12 cellular contexts compared by ENCODE assay signal in the genomic region with DNA sequence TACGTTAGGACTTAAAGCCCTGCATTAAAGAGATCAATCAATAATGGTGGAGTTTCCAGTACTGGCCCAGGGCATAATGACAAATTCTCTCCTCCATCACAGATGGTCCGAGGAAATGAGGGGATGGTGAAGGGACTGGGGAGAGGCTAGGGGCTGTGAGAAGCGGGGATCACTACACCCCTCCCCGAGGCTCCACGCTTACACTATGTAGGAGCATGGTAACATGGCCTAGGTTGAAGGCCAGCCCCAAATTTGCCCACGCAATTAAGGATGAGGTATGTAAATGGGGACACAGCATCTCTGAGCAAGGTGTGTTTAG. TPM values are rescaled to one million over a fixed set of nuclear protein-coding genes. Genes with fewer than 3 reads are reported as not detected.
DNase-seq lines count a peak whose midpoint lies in the region; ATAC-seq, FAIRE-seq and TF ChIP-seq lines count a peak whose summit lies in the region.
"Had no signal": no experiment of that assay in that cellular context is flagged by ENCODE, and none has a peak within 500 bp of the region (broad histone marks: within the 10 kb centered on the region; RNA-seq: fewer than 3 reads in every experiment).

No MANE protein-coding gene starts in this region.

- FAIRE-seq in endothelial cell of umbilical vein (lab: Jason Lieb, UNC) = no peak

- H3K27me3 Mint-ChIP-seq in natural killer cell (ENCODE audit: low read depth in 2 of 2) = no peaks in the 10 kb centered on the region
- no peaks in the 10 kb centered on the region for H3K27me3 Mint-ChIP-seq in natural killer cell treated with Interleukin-12 subunit alpha and Interleukin-12 subunit beta and Interleukin-15 and Interleukin-18, amount 100 ng/mL, for 72 hours
- no peaks in the 10 kb centered on the region for H3K27me3 Mint-ChIP-seq in neural crest cell (ENCODE audit: low read depth)

- no peak for TF ChIP-seq POLR2A in endothelial cell of umbilical vein (IDR thresholded peaks at IDR 0.05; ENCODE audit: low read depth, low read length)

- POLR2A ChIA-PET in endothelial cell of umbilical vein (lab: Charles Lee) = no interaction called here

- H3K4me2 ChIP-seq in endothelial cell of umbilical vein (ENCODE audit: insufficient read depth, low read length) = no peak overlapping the region

- DNase-seq in natural killer cell (no peak), endothelial cell of umbilical vein (ENCODE audit: low read depth, low spot score) (no peak), neural crest cell (ENCODE audit: low read depth, low spot score) (no peak), D341Med (ENCODE audit: low spot score) (no peak)
- no peak for DNase-seq in natural killer cell treated with Interleukin-12 subunit alpha and Interleukin-12 subunit beta and Interleukin-15 and Interleukin-18, amount 100 ng/mL, for 72 hours (ENCODE audit: low spot score)
- DNase-seq in effector CD4-positive, alpha-beta T cell = no peak

- peak overlapping the region; percentile 6 for H3K27ac ChIP-seq in endothelial cell of umbilical vein (ENCODE audit: insufficient read depth, low read depth, low read length)

- H2AFZ ChIP-seq in endothelial cell of umbilical vein (ENCODE audit: low read depth, low read length) = peak overlapping the region; percentile 28

- BruUV-seq in endothelial cell of umbilical vein (replicated peaks; lab: Mats Ljungman, UMichigan) = no TSS peak

- dilution Hi-C loops in endothelial cell of umbilical vein (cut with MboI; ENCODE audit: extremely low pct_ligation_motif_present, low sequenced_read_pairs) = no loop called here

- H3K79me2 ChIP-seq in endothelial cell of umbilical vein (ENCODE audit: control insufficient read depth, insufficient read depth, low read length) = no peaks in the 10 kb centered on the region

- no peak overlapping the region for H3K4me3 ChIP-seq in endothelial cell of umbilical vein (replicated peaks in 1 of 3; ENCODE audit: insufficient read depth in 1 of 3, low read depth in 1 of 3, low read length in 3 of 3)
- H3K4me3 ChIP-seq: K562 had no signal

- TF ChIP-seq CTCF in natural killer cell (IDR thresholded peaks at IDR 0.05) (no peak), endothelial cell of umbilical vein (IDR thresholded peaks at IDR 0.05; ENCODE audit: extremely low read depth in 1 of 2, insufficient read depth in 1 of 2, low read depth in 1 of 2, low read length in 2 of 2) (no peak), neural crest cell (conservative IDR thresholded peaks at IDR 0.05) (no peak)

- H3K36me3 ChIP-seq in endothelial cell of umbilical vein (ENCODE audit: control insufficient read depth in 2 of 2, extremely low read depth in 1 of 2, insufficient read depth in 2 of 2, low read length in 2 of 2) = no peaks in the 10 kb centered on the region
- H3K36me3 ChIP-seq: BE2C, neutrophil had no signal

- H3K9me3 Mint-ChIP-seq in natural killer cell (no peaks in the 10 kb centered on the region), neural crest cell (peaks cover 7% of the 10 kb centered on the region)
- H3K9me3 Mint-ChIP-seq in natural killer cell treated with Interleukin-12 subunit alpha and Interleukin-12 subunit beta and Interleukin-15 and Interleukin-18, amount 100 ng/mL, for 72 hours = no peaks in the 10 kb centered on the region

- intact Hi-C loops in natural killer cell (cut with micrococcal nuclease) = loop anchor here (10.0 kb wide), 1 partner anchor 456 kb away; a partner anchor contains a TSS
- intact Hi-C loops in endothelial cell of umbilical vein (cut with micrococcal nuclease) = loop anchor here (5.0 kb wide), 1 partner anchor 184 kb away; no protein-coding TSS in a partner anchor

- H3K9me1 ChIP-seq in endothelial cell of umbilical vein (replicated peaks; ENCODE audit: control insufficient read depth, extremely low read depth, insufficient read depth, low read length) = no peaks in the 10 kb centered on the region

- ATAC-seq in natural killer cell = no peak
- no peak for ATAC-seq in natural killer cell treated with Interleukin-12 subunit alpha and Interleukin-12 subunit beta and Interleukin-15 and Interleukin-18, amount 100 ng/mL, for 72 hours
- no peak for ATAC-seq in GM18520 (IDR thresholded peaks at IDR 0.05; ENCODE audit: unreplicated experiment)
- no peak for ATAC-seq in HG02885 (IDR thresholded peaks at IDR 0.05; ENCODE audit: poor library complexity, unreplicated experiment)

- CTCF ChIA-PET in endothelial cell of umbilical vein (lab: Charles Lee) = no interaction called here

- H3K9me3 ChIP-seq in endothelial cell of umbilical vein (replicated peaks; ENCODE audit: control insufficient read depth, insufficient read depth, low read length) = no peaks in the 10 kb centered on the region
- H3K9me3 ChIP-seq: BE2C, neutrophil had no signal

- peaks cover 52 to 59% of the 10 kb centered on the region in 2 donors for H3K4me1 Mint-ChIP-seq in natural killer cell
- peaks cover 14 to 45% of the 10 kb centered on the region in 2 donors for H3K4me1 Mint-ChIP-seq in natural killer cell treated with Interleukin-12 subunit alpha and Interleukin-12 subunit beta and Interleukin-15 and Interleukin-18, amount 100 ng/mL, for 72 hours (ENCODE audit: low read depth in 2 of 2)
- H3K4me1 Mint-ChIP-seq in neural crest cell = peaks cover 15% of the 10 kb centered on the region

- peak overlapping the region; percentile 19 for H3K4me3 Mint-ChIP-seq in natural killer cell
- no peak overlapping the region for H3K4me3 Mint-ChIP-seq in natural killer cell treated with Interleukin-12 subunit alpha and Interleukin-12 subunit beta and Interleukin-15 and Interleukin-18, amount 100 ng/mL, for 72 hours
- no peak overlapping the region for H3K4me3 Mint-ChIP-seq in neural crest cell
- H3K4me3 Mint-ChIP-seq: dendritic cell treated with granulocyte-macrophage colony-stimulating factor and Interleukin-4, amounts not matched to agents 40 ng/mL and 50 ng/mL, for 4 days had no signal

- H4K20me1 ChIP-seq in endothelial cell of umbilical vein (replicated peaks; ENCODE audit: control insufficient read depth, extremely low read depth, insufficient read depth, low read length) = no peaks in the 10 kb centered on the region

- H3K36me3 Mint-ChIP-seq in natural killer cell (no peaks in the 10 kb centered on the region), neural crest cell (ENCODE audit: low read depth) (peaks cover 5% of the 10 kb centered on the region)
- peaks cover 12% of the 10 kb centered on the region for H3K36me3 Mint-ChIP-seq in natural killer cell treated with Interleukin-12 subunit alpha and Interleukin-12 subunit beta and Interleukin-15 and Interleukin-18, amount 100 ng/mL, for 72 hours

- H3K4me1 ChIP-seq in endothelial cell of umbilical vein (ENCODE audit: control insufficient read depth, extremely low read depth, insufficient read depth, low read length) = peaks cover 21% of the 10 kb centered on the region

- H3K9ac ChIP-seq in endothelial cell of umbilical vein (replicated peaks; ENCODE audit: extremely low read depth, insufficient read depth, low read length) = peak overlapping the region; percentile 78

- H3K27ac Mint-ChIP-seq in natural killer cell (peak overlapping the region; percentile 46 to 80), neural crest cell (ENCODE audit: unreplicated experiment) (peak overlapping the region; percentile 45)
- H3K27ac Mint-ChIP-seq in natural killer cell treated with Interleukin-12 subunit alpha and Interleukin-12 subunit beta and Interleukin-15 and Interleukin-18, amount 100 ng/mL, for 72 hours = peak overlapping the region in 1 of 2 donors; percentile 78
- H3K27ac Mint-ChIP-seq: dendritic cell treated with granulocyte-macrophage colony-stimulating factor and Interleukin-4, amounts not matched to agents 40 ng/mL and 50 ng/mL, for 4 days had no signal

- H3K27me3 ChIP-seq in endothelial cell of umbilical vein (ENCODE audit: control insufficient read depth in 2 of 2, insufficient read depth in 2 of 2, low read length in 2 of 2) = no peaks in the 10 kb centered on the region
- H3K27me3 ChIP-seq: BE2C had no signal

TF ChIP-seq in endothelial cell of umbilical vein, 7 proteins besides CTCF, POLR2A, EP300 and RAD21:
- no peak for TF ChIP-seq MYC (IDR thresholded peaks at IDR 0.05; ENCODE audit: low read depth, low read length)
- TF ChIP-seq, protein P1, sequence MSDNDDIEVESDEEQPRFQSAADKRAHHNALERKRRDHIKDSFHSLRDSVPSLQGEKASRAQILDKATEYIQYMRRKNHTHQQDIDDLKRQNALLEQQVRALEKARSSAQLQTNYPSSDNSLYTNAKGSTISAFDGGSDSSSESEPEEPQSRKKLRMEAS (IDR thresholded peaks at IDR 0.05; ENCODE audit: insufficient read depth, insufficient read length) = no peak
- TF ChIP-seq FOS (IDR thresholded peaks at IDR 0.05; ENCODE audit: borderline replicate concordance, insufficient read depth, low read length) = no peak
- no peak for TF ChIP-seq POLR2AphosphoS5 (IDR thresholded peaks at IDR 0.05; ENCODE audit: insufficient read depth, low read depth, low read length)
- TF ChIP-seq GATA2 (IDR thresholded peaks at IDR 0.05; ENCODE audit: insufficient read depth, insufficient read length, low read depth, low read length) = no peak
- no peak for TF ChIP-seq EZH2 (IDR thresholded peaks at IDR 0.05; ENCODE audit: borderline replicate concordance, low read depth, low read length, severe bottlenecking)
- TF ChIP-seq JUN (IDR thresholded peaks at IDR 0.05; ENCODE audit: borderline replicate concordance, insufficient read depth, insufficient read length, low read depth) = no peak

RNA-seq across cellular contexts. Expression of a gene that starts 8.0 kb away (rescaled TPM):
- total RNA-seq in natural killer cell (10 to 100 TPM; 22.0 to 33.2 (median 23.2) TPM), endothelial cell of umbilical vein (29.1 and 32.7 TPM in 2 replicates), neural crest cell (21.0 and 21.5 TPM in 2 replicates)
- total RNA-seq in natural killer cell treated with Interleukin-12 subunit alpha and Interleukin-12 subunit beta and Interleukin-15 and Interleukin-18, amount 100 ng/mL, for 72 hours = 10 to 100 TPM; 28.0 to 30.2 TPM
- 22.2 and 25.1 TPM in 2 replicates for polyA plus RNA-seq in endothelial cell of umbilical vein
- polyA plus RNA-seq in endothelial cell of umbilical vein (2011; cell fraction: cytosol; rRNA removed) = 28.2 TPM in 2 replicates
- polyA plus RNA-seq in endothelial cell of umbilical vein (2011; cell fraction: nucleus; rRNA removed) = 48.9 and 50.9 TPM in 2 replicates
- 32.0 and 40.1 TPM in 2 replicates for polyA plus RNA-seq in endothelial cell of umbilical vein (2012)
- 31.6 and 34.5 TPM in 2 replicates for polyA minus RNA-seq in endothelial cell of umbilical vein
- 10.1 TPM for polyA minus RNA-seq in endothelial cell of umbilical vein (2011; cell fraction: cytosol; rRNA and poly(A)+ RNA removed)
- polyA minus RNA-seq in endothelial cell of umbilical vein (2011; cell fraction: nucleus; rRNA and poly(A)+ RNA removed) = 16.4 and 22.7 TPM in 2 replicates
